ENCODE assay signal across 7 cellular contexts in the genomic region with DNA sequence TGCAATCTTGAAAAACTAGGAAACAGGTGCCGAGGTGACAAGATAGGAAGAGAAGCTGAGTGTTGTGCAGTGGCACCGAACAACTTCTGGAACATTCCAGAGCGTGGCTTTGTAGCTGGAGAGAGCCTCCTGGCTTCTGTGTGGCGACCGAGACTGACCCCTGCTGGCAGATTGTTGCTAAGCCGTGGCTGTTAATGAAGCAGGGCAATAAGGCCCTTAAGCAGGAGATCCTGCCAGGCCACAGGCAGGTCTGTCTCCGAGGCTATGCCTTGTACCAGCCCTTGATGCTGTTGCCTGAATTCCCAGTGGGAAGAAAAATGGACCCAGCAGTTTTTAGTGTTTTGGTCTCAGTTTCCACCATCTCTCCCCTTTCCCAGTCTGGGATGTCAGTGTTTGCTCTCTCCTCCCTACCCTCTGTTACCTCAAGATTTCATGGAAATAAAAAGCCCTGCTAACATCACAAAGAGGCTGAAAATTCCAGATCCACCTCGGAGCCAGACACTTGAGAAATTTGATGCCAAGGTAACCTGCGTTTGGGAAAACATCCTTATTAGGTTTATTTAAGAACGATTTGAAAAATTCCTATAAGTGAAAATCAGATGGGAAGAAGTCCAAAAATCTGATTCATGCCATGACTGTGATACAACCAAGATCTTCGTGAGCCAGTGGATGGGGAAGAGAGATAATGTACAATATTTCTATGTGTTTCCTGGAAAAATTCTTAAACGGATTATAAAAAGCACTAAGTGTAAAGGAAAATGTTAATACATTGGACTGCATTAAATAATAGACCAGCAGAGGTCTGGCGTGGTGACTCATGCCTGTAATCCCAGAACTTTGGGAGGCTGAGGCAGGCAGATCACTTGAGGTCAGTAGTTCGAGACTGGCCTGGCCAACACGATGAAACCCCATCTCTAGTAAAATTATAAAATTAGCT.
DNase-seq lines count a peak whose midpoint lies in the region; ATAC-seq and TF ChIP-seq lines count a peak whose summit lies in the region.

No MANE protein-coding gene starts in this region.

- H3K36me3 ChIP-seq in right lobe of liver = no peaks in the 10 kb centered on the region

- H3K27ac ChIP-seq in coronary artery (no peak overlapping the region), right lobe of liver (peak overlapping the region in 1 of 3 donors; percentile 2)

- peaks cover 68% of the 10 kb centered on the region for H3K4me1 Mint-ChIP-seq in HFFc6 (ENCODE audit: low read depth)

- H3K27me3 Mint-ChIP-seq in HFFc6 (ENCODE audit: insufficient read depth) = 0 out of 2 replicates have a peak, but pooled peaks cover 2% of the 10 kb centered on the region

- H3K27me3 ChIP-seq in right lobe of liver = no peaks in the 10 kb centered on the region

- H3K27ac Mint-ChIP-seq in HFFc6 = peak overlapping the region; percentile 91

- no peaks in the 10 kb centered on the region for H3K4me1 ChIP-seq in right lobe of liver

- no peaks in the 10 kb centered on the region for H3K9me3 ChIP-seq in right lobe of liver

- peak; percentile 96 to 99 (median 98) for ATAC-seq in right lobe of liver

- TF ChIP-seq CTCF in GM10266 (IDR thresholded peaks at IDR 0.05; ENCODE audit: control insufficient read depth, insufficient read depth, low read depth, missing control alignments) (peak; percentile 83), HFFc6 (IDR thresholded peaks at IDR 0.05) (peak; percentile 97), coronary artery (IDR thresholded peaks at IDR 0.05) (peak; percentile 43), right lobe of liver (IDR thresholded peaks at IDR 0.05) (peak; percentile 81 to 89 (median 88))

- intact Hi-C loops in right lobe of liver (cut with DNase I) = loop anchor here in 1 of 2 donors (10.0 kb wide), 1 partner anchor 303 kb away; no protein-coding TSS in a partner anchor

- peak; percentile 66 for DNase-seq in GM10266 (ENCODE audit: extremely low spot score)
- peak; percentile 95 for DNase-seq in HFFc6
- DNase-seq in NCI-H2081 (lab: John Stamatoyannopoulos, UW) = peak; percentile 67 to 76
- DNase-seq in activated CD4-positive, alpha-beta T cell treated with anti-CD3 and anti-CD28 coated beads for 48 hours = peak; percentile 87
- DNase-seq in coronary artery (ENCODE audit: low spot score) = no peak
- peak; percentile 79 to 90 (median 85) for DNase-seq in right lobe of liver
- DNase-seq in stimulated activated CD8-positive, alpha-beta memory T cell treated with anti-CD3 and anti-CD28 coated beads, Interleukin-12 subunit alpha, Interleukin-12 subunit beta, amount 100 ng/mL, for 1 hour (ENCODE audit: low read depth) = peak; percentile 73

- H3K36me3 Mint-ChIP-seq in HFFc6 (ENCODE audit: low read depth) = peaks cover 4% of the 10 kb centered on the region

- no peak for TF ChIP-seq POLR2A in right lobe of liver (IDR thresholded peaks at IDR 0.05)

- 43% methylated on average over 10 of the region's 15 CpGs for WGBS in right lobe of liver (ENCODE audit: insufficient coverage, low coverage, low lambda C conversion rate, missing lambda C conversion rate)

- H3K4me3 ChIP-seq in coronary artery = no peak overlapping the region
- no peak overlapping the region for H3K4me3 ChIP-seq in right lobe of liver

- peak overlapping the region; percentile 56 for H3K4me3 Mint-ChIP-seq in HFFc6

- no peaks in the 10 kb centered on the region for H3K9me3 Mint-ChIP-seq in HFFc6

Comparison
In these comparisons a context has a peak if more than half of its experiments do, and no peak if none do; other contexts are left out.
1. CTCF ChIP-seq: peak in every context shown above with its lines; median percentile 97 in HFFc6; 88 in right lobe of liver; 83 in GM10266; 43 in coronary artery.